In the genomic region with DNA sequence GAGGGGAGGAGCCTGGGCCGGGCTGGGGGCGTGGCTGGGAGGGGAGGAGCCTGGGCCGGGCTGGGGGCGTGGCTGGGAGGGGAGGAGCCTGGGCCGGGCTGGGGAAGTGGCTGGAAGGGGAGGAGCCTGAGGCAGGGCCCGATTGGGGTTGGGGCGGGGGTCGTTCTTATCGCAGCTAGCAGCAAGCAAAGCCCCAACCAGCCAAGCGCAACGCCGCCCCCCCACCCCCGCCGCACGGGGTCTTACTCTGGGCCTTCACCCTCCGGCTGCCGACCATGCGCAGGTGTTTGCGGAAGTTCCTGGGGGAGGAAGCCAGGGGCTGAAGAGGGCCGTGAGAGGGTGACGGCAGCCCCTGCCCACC, we compare ENCODE assay signal across 8 cellular contexts. TPM values are rescaled to one million over a fixed set of nuclear protein-coding genes. Genes with fewer than 3 reads are reported as not detected.
DNase-seq lines count a peak whose midpoint lies in the region; ATAC-seq lines count a peak whose summit lies in the region.

No MANE protein-coding gene starts in this region.

- peak overlapping the region; percentile 98 for H3K27ac Mint-ChIP-seq in dendritic cell treated with granulocyte-macrophage colony-stimulating factor and Interleukin-4, amounts not matched to agents 40 ng/mL and 50 ng/mL, for 4 days

- WGBS in thymus = 3% methylated on average over 19 of the region's 21 CpGs

- H3K4me1 ChIP-seq in NT2/D1 (ENCODE audit: insufficient read depth, insufficient read length) = peaks cover 46% of the 10 kb centered on the region
- peaks cover 19% of the 10 kb centered on the region for H3K4me1 ChIP-seq in thymus (ENCODE audit: control insufficient read depth, insufficient read depth, low read length)

- H3K36me3 ChIP-seq in NT2/D1 (ENCODE audit: insufficient read depth, insufficient read length, low read length) (peaks cover 67% of the 10 kb centered on the region), thymus (ENCODE audit: control insufficient read depth, insufficient read depth) (peaks cover 25% of the 10 kb centered on the region)

- H3K9ac ChIP-seq in NT2/D1 (ENCODE audit: insufficient read length, low read depth) = peak overlapping the region; percentile 72

- H3K27ac ChIP-seq in thymus (ENCODE audit: low read depth) = peak overlapping the region; percentile 69

- H3K27me3 Mint-ChIP-seq in dendritic cell treated with granulocyte-macrophage colony-stimulating factor and Interleukin-4, amounts not matched to agents 40 ng/mL and 50 ng/mL, for 4 days = peaks cover 2% of the 10 kb centered on the region

- DNase-seq in NT2/D1 (ENCODE audit: low read depth, low spot score) (no peak), lung microvascular endothelial cell (ENCODE audit: low read depth in 2 of 2) (peak; percentile 44 to 75), cerebellar cortex (ENCODE audit: low spot score) (no peak), NCI-H446 treated with DMSO at 0.1 percent for 48 hours (lab: John Stamatoyannopoulos, UW) (no peak)

- H3K27me3 ChIP-seq in NT2/D1 (ENCODE audit: insufficient read depth, insufficient read length) (no peaks in the 10 kb centered on the region), thymus (ENCODE audit: control insufficient read depth, insufficient read depth) (no peaks in the 10 kb centered on the region)

- H3K4me3 Mint-ChIP-seq in dendritic cell treated with granulocyte-macrophage colony-stimulating factor and Interleukin-4, amounts not matched to agents 40 ng/mL and 50 ng/mL, for 4 days = peak overlapping the region; percentile 84

- intact Hi-C loops in dendritic cell treated with granulocyte-macrophage colony-stimulating factor and Interleukin-4, amounts not matched to agents 40 ng/mL and 50 ng/mL, for 4 days (cut with micrococcal nuclease) = no loop called here

- peak overlapping the region; percentile 44; the same call in 1 of the 2 replicates for H3K4me3 ChIP-seq in GM08714 (ENCODE audit: low read length)
- H3K4me3 ChIP-seq in NT2/D1 (ENCODE audit: insufficient read length, low read depth) = peak overlapping the region; percentile 24
- peak overlapping the region; percentile 48 for H3K4me3 ChIP-seq in thymus (ENCODE audit: low read length)

- no peak for ATAC-seq in HG03196 (IDR thresholded peaks at IDR 0.05; ENCODE audit: unreplicated experiment)

- H3K9me3 ChIP-seq in NT2/D1 (ENCODE audit: insufficient read depth, low read length) = no peaks in the 10 kb centered on the region
- peaks cover 1% of the 10 kb centered on the region for H3K9me3 ChIP-seq in thymus (ENCODE audit: control insufficient read depth)

- peaks cover 79% of the 10 kb centered on the region for H3K4me1 Mint-ChIP-seq in dendritic cell treated with granulocyte-macrophage colony-stimulating factor and Interleukin-4, amounts not matched to agents 40 ng/mL and 50 ng/mL, for 4 days (ENCODE audit: low read depth)

- no peaks in the 10 kb centered on the region for H3K9me3 Mint-ChIP-seq in dendritic cell treated with granulocyte-macrophage colony-stimulating factor and Interleukin-4, amounts not matched to agents 40 ng/mL and 50 ng/mL, for 4 days

- peaks cover 67% of the 10 kb centered on the region for H3K36me3 Mint-ChIP-seq in dendritic cell treated with granulocyte-macrophage colony-stimulating factor and Interleukin-4, amounts not matched to agents 40 ng/mL and 50 ng/mL, for 4 days (ENCODE audit: low read depth)

RNA-seq across cellular contexts. Expression of gene NSMF, which starts 5.0 kb away (rescaled TPM):
- 11.6 and 15.3 TPM in 2 replicates for total RNA-seq in lung microvascular endothelial cell
- 77.6 TPM for polyA plus RNA-seq in thymus

RNA-seq across cellular contexts. Expression of gene ENTPD8, which starts 13.0 kb away (rescaled TPM):
- under 0.01 and 0.20 TPM in 2 replicates for total RNA-seq in lung microvascular endothelial cell
- 3.8 TPM for polyA plus RNA-seq in thymus

RNA-seq across cellular contexts. Expression of gene NOXA1, which starts 30.9 kb away (rescaled TPM):
- 0.87 and 2.0 TPM in 2 replicates for total RNA-seq in lung microvascular endothelial cell
- polyA plus RNA-seq in thymus = 8.4 TPM

RNA-seq across cellular contexts. Expression of gene EXD3, which starts 31.2 kb away (rescaled TPM):
- 7.8 and 18.7 TPM in 2 replicates for total RNA-seq in lung microvascular endothelial cell
- 16.8 TPM for polyA plus RNA-seq in thymus

Comparison
In these comparisons a context has a peak if more than half of its experiments do, and no peak if none do; other contexts are left out.
1. DNase-seq: peak in lung microvascular endothelial cell (2 of 2); none in NT2/D1 (single experiment), cerebellar cortex (single experiment) and NCI-H446 treated with DMSO at 0.1 percent for 48 hours (single experiment).
2. Peak in every context shown above with its lines, with median percentiles within 50 percentile points of each other: H3K4me3 ChIP-seq.